ENCODE assay signal across 16 cellular contexts in genomic region chr10:125836746-125837145, GRCh38. TPM values are rescaled to one million over a fixed set of nuclear protein-coding genes. Genes with fewer than 3 reads are reported as not detected.
DNase-seq lines count a peak whose midpoint lies in the region; ATAC-seq, FAIRE-seq and TF ChIP-seq lines count a peak whose summit lies in the region.
"Had no signal": no experiment of that assay in that cellular context is flagged by ENCODE, and none has a peak within 500 bp of the region (broad histone marks: within the 10 kb centered on the region; RNA-seq: fewer than 3 reads in every experiment).

No MANE protein-coding gene starts in this region.

- peaks cover 3% of the 10 kb centered on the region for H3K27me3 Mint-ChIP-seq in nephron progenitor cell (ENCODE audit: low read depth, poor library complexity)
- H3K27me3 Mint-ChIP-seq: CD8-positive, alpha-beta memory T cell had no signal

- no peaks in the 10 kb centered on the region for H4K20me1 ChIP-seq in HepG2 (ENCODE audit: insufficient read depth, low read length)
- no peaks in the 10 kb centered on the region for H4K20me1 ChIP-seq in SK-N-SH (ENCODE audit: insufficient read depth)

- DNase-seq in DMS53 (lab: John Stamatoyannopoulos, UW) (peak; percentile 15), DMS53 treated with DMSO at 0.1 percent for 48 hours (lab: John Stamatoyannopoulos, UW; ENCODE audit: unreplicated experiment) (no peak), HepG2 (ENCODE audit: low spot score) (no peak), right lobe of liver (no peak), nephron progenitor cell (no peak), SK-N-SH (no peak)
- DNase-seq: Caco-2; CD8-positive, alpha-beta memory T cell; GM23248 had no signal

- H3K9ac ChIP-seq in HepG2 (ENCODE audit: insufficient read depth, low read depth, low read length) (no peak overlapping the region), SK-N-SH (no peak overlapping the region)
- H3K9ac ChIP-seq: GM23248 had no signal

- H3K27ac Mint-ChIP-seq in nephron progenitor cell: peak overlapping the region; percentile 82

- CTCF ChIA-PET in HepG2 (lab: Yijun Ruan, JAX; ENCODE audit: low intra/inter-chr PET ratio, low total read pairs): no interaction called here
- CTCF ChIA-PET in SK-N-SH (lab: Yijun Ruan, JAX): no interaction called here

- H3K9me3 ChIP-seq in HepG2 (ENCODE audit: low read length): no peaks in the 10 kb centered on the region
- H3K9me3 ChIP-seq in right lobe of liver: no peaks in the 10 kb centered on the region
- no peaks in the 10 kb centered on the region for H3K9me3 ChIP-seq in SK-N-SH
- H3K9me3 ChIP-seq: Caco-2 had no signal

- H3K36me3 ChIP-seq in HepG2 (replicated peaks in 1 of 2; ENCODE audit: control insufficient read depth in 1 of 2, insufficient read depth in 2 of 2, low read length in 2 of 2): peaks cover 11 to 81% of the 10 kb centered on the region in 2 experiments
- peaks cover 0 to 91% (median 40%) of the 10 kb centered on the region in 4 donors for H3K36me3 ChIP-seq in right lobe of liver
- H3K36me3 ChIP-seq in SK-N-SH (replicated peaks in 1 of 2; ENCODE audit: control insufficient read depth in 1 of 2, insufficient read depth in 2 of 2, low read length in 1 of 2): peaks cover 81 to 85% of the 10 kb centered on the region in 2 experiments

- no peaks in the 10 kb centered on the region for H3K9me3 Mint-ChIP-seq in nephron progenitor cell
- H3K9me3 Mint-ChIP-seq: CD8-positive, alpha-beta memory T cell had no signal

- no TSS peak for BruUV-seq in HepG2 (replicated peaks; lab: Mats Ljungman, UMichigan)

- H2AFZ ChIP-seq in HepG2 (ENCODE audit: low read length): no peak overlapping the region
- no peak overlapping the region for H2AFZ ChIP-seq in SK-N-SH (ENCODE audit: low read depth)
- H2AFZ ChIP-seq: GM23248 had no signal

- intact Hi-C loops in HepG2 (cut with micrococcal nuclease; ENCODE audit: unreplicated experiment) (no loop called here), right lobe of liver (cut with DNase I) (no loop called here)

- POLR2A ChIA-PET in HepG2 (lab: Yijun Ruan, JAX): no interaction called here
- POLR2A ChIA-PET in SK-N-SH (lab: Yijun Ruan, JAX): no interaction called here

- no peaks in the 10 kb centered on the region for H3K27me3 ChIP-seq in HepG2 (ENCODE audit: control insufficient read depth in 1 of 2, insufficient read depth in 2 of 2, low read length in 2 of 2)
- no peaks in the 10 kb centered on the region for H3K27me3 ChIP-seq in right lobe of liver
- no peaks in the 10 kb centered on the region for H3K27me3 ChIP-seq in SK-N-SH (ENCODE audit: insufficient read depth)

- H3K4me2 ChIP-seq in HepG2 (ENCODE audit: low read depth, low read length) (no peak overlapping the region), SK-N-SH (no peak overlapping the region)

- H3K4me3 ChIP-seq in HepG2 (replicated peaks in 1 of 3; ENCODE audit: insufficient read depth in 1 of 3, low read depth in 2 of 3, low read length in 3 of 3) (no peak overlapping the region), right lobe of liver (no peak overlapping the region), SK-N-SH (ENCODE audit: low read depth in 2 of 2, low read length in 1 of 2) (no peak overlapping the region)
- H3K4me3 ChIP-seq: GM23248 had no signal

- ATAC-seq in HepG2 (peak; percentile 22; the same call in 1 of the 3 replicates), right lobe of liver (no peak), GM18505 (IDR thresholded peaks at IDR 0.05; ENCODE audit: unreplicated experiment) (no peak), GM21529 (IDR thresholded peaks at IDR 0.05; ENCODE audit: unreplicated experiment) (no peak)
- ATAC-seq: HCT116 had no signal

- H3K36me3 Mint-ChIP-seq in nephron progenitor cell (ENCODE audit: low read depth): peaks cover 88% of the 10 kb centered on the region

- H3K4me3 Mint-ChIP-seq in nephron progenitor cell: no peak overlapping the region
- H3K4me3 Mint-ChIP-seq: CD8-positive, alpha-beta memory T cell had no signal

- H3K9me2 ChIP-seq in SK-N-SH: no peaks in the 10 kb centered on the region

- H3K79me2 ChIP-seq in HepG2 (ENCODE audit: insufficient read depth, low read length): no peaks in the 10 kb centered on the region
- 0 out of 2 replicates have a peak, but pooled peaks cover 3% of the 10 kb centered on the region for H3K79me2 ChIP-seq in SK-N-SH (ENCODE audit: insufficient read depth)

- no peak for FAIRE-seq in HepG2 (lab: Jason Lieb, UNC)
- FAIRE-seq: GM18507, H54, HTR-8/SVneo had no signal

- WGBS in HepG2 (ENCODE audit: low lambda C conversion rate): 97% methylated on average over 2 of the region's 2 CpGs
- 96% methylated on average over 2 of the region's 2 CpGs for WGBS in right lobe of liver (ENCODE audit: insufficient coverage, low coverage, low lambda C conversion rate, missing lambda C conversion rate)
- 93% methylated on average over 2 of the region's 2 CpGs for WGBS in SK-N-SH (ENCODE audit: low lambda C conversion rate)

- TF ChIP-seq RAD21 in HepG2 (CRISPR knock-in tag; IDR thresholded peaks at IDR 0.05) (no peak), SK-N-SH (IDR thresholded peaks at IDR 0.05; ENCODE audit: low read length) (no peak)

- H3K4me1 ChIP-seq in HepG2 (ENCODE audit: insufficient read depth, low read length) (peaks cover 11% of the 10 kb centered on the region; the same call in 1 of the 2 replicates), right lobe of liver (no peaks in the 10 kb centered on the region), SK-N-SH (ENCODE audit: control insufficient read depth in 1 of 2, insufficient read depth in 2 of 2, low read depth in 1 of 2, low read length in 1 of 2) (no peaks in the 10 kb centered on the region)

- TF ChIP-seq CTCF in HepG2 (CRISPR knock-in tag; IDR thresholded peaks at IDR 0.05) (no peak), right lobe of liver (IDR thresholded peaks at IDR 0.05) (no peak), nephron progenitor cell (IDR thresholded peaks at IDR 0.05) (no peak), SK-N-SH (IDR thresholded peaks at IDR 0.05) (no peak)

- in situ Hi-C loops in HepG2 (cut with HindIII; ENCODE audit: extremely low pct_ligation_motif_present, low pct_unique_long_range_greater_than_20kb): no loop called here

- H3F3A ChIP-seq in SK-N-SH (replicated peaks; ENCODE audit: insufficient read depth): peaks cover 7% of the 10 kb centered on the region

- TF ChIP-seq POLR2A in HepG2 (IDR thresholded peaks at IDR 0.05; ENCODE audit: insufficient read depth in 1 of 2, low read depth in 2 of 2, low read length in 2 of 2): no peak
- no peak for TF ChIP-seq POLR2A in right lobe of liver (IDR thresholded peaks at IDR 0.05)
- TF ChIP-seq POLR2A in GM18505 (IDR thresholded peaks at IDR 0.05; ENCODE audit: borderline replicate concordance, extremely low read depth, insufficient read depth, insufficient read length): no peak

- no peaks in the 10 kb centered on the region for H3K4me1 Mint-ChIP-seq in nephron progenitor cell
- H3K4me1 Mint-ChIP-seq: CD8-positive, alpha-beta memory T cell had no signal

- no peak for TF ChIP-seq EP300 in HepG2 (IDR thresholded peaks at IDR 0.05; ENCODE audit: low read depth in 2 of 2, low read length in 2 of 2)
- TF ChIP-seq EP300 in HepG2 (CRISPR knock-in tag; IDR thresholded peaks at IDR 0.05; ENCODE audit: borderline replicate concordance): no peak
- no peak for TF ChIP-seq EP300 in SK-N-SH (IDR thresholded peaks at IDR 0.05; ENCODE audit: borderline replicate concordance in 1 of 2, low read depth in 1 of 2, low read length in 1 of 2)

- H3K27ac ChIP-seq in HepG2 (ENCODE audit: extremely low read length, insufficient read depth, low read length) (no peak overlapping the region), right lobe of liver (no peak overlapping the region), SK-N-SH (ENCODE audit: low read depth in 2 of 2, low read length in 1 of 2) (no peak overlapping the region)
- H3K27ac ChIP-seq: 22Rv1, GM23248 had no signal

RNA-seq across cellular contexts. Expression of gene BCCIP, which starts 13.4 kb away (rescaled TPM):
- total RNA-seq in HepG2 (2016; rRNA removed; fragmentation: Illumina TruSeq; extraction: Trizol): 132 and 213 TPM in 2 replicates
- total RNA-seq in HepG2 (2016; cell fraction: cytosol; rRNA removed; fragmentation: Illumina TruSeq; extraction: Trizol; ENCODE audit: low read depth): 17.4 and 24.2 TPM in 2 replicates
- 136 and 219 TPM in 2 replicates for total RNA-seq in HepG2 (2016; cell fraction: insoluble cytoplasmic fraction; rRNA removed; fragmentation: Illumina TruSeq; extraction: Trizol)
- total RNA-seq in HepG2 (2016; cell fraction: membrane; rRNA removed; fragmentation: Illumina TruSeq; extraction: Trizol): 40.5 and 51.6 TPM in 2 replicates
- 63.3 and 64.0 TPM in 2 replicates for total RNA-seq in HepG2 (2016; cell fraction: nucleus; rRNA removed; fragmentation: Illumina TruSeq; extraction: Trizol)
- polyA plus RNA-seq in HepG2 (2011; rRNA removed): 26.7 and 37.0 TPM in 2 replicates
- 14.9 and 21.5 TPM in 2 replicates for polyA plus RNA-seq in HepG2 (2011; cell fraction: cytosol; rRNA removed)
- polyA plus RNA-seq in HepG2 (2011; cell fraction: nucleus; rRNA removed): 7.8 and 12.0 TPM in 2 replicates
- 64.4 and 87.4 TPM in 2 replicates for polyA plus RNA-seq in HepG2 (2012)
- 14.5 and 16.3 TPM in 2 replicates for polyA plus RNA-seq in HepG2 (2016; cell fraction: cytosol; fragmentation: Illumina TruSeq; extraction: Trizol; ENCODE audit: low read depth)
- polyA plus RNA-seq in HepG2 (2016; cell fraction: insoluble cytoplasmic fraction; fragmentation: Illumina TruSeq; extraction: Trizol; ENCODE audit: low read depth): 249 and 275 TPM in 2 replicates
- polyA plus RNA-seq in HepG2 (2016; cell fraction: membrane; fragmentation: Illumina TruSeq; extraction: Trizol; ENCODE audit: low read depth): 32.1 and 34.9 TPM in 2 replicates
- polyA plus RNA-seq in HepG2 (2016; cell fraction: nucleus; fragmentation: Illumina TruSeq; extraction: Trizol; ENCODE audit: insufficient read depth, low read depth): 98.8 and 100 TPM in 2 replicates
- polyA minus RNA-seq in HepG2 (2011; rRNA and poly(A)+ RNA removed; ENCODE audit: low replicate concordance): 6.6 and 17.6 TPM in 2 replicates
- polyA minus RNA-seq in HepG2 (2011; cell fraction: cytosol; rRNA and poly(A)+ RNA removed): 18.2 and 19.3 TPM in 2 replicates
- 42.0 and 46.0 TPM in 2 replicates for polyA minus RNA-seq in HepG2 (2011; cell fraction: nucleus; rRNA and poly(A)+ RNA removed)
- total RNA-seq in right lobe of liver: 10 to 100 TPM; 25.9 to 43.3 (median 29.6) TPM
- polyA plus RNA-seq in SK-N-SH (2012; rRNA removed): 28.0 and 34.2 TPM in 2 replicates
- 44.6 and 71.0 TPM in 2 replicates for polyA plus RNA-seq in SK-N-SH (2012; cell fraction: cytosol; rRNA removed)
- polyA plus RNA-seq in SK-N-SH (2012; cell fraction: nucleus; rRNA removed): 14.2 and 22.7 TPM in 2 replicates

RNA-seq across cellular contexts. Expression of gene UROS, which starts 13.7 kb away (rescaled TPM):
- total RNA-seq in HepG2 (2016; rRNA removed; fragmentation: Illumina TruSeq; extraction: Trizol) (48.2 and 49.9 TPM in 2 replicates), right lobe of liver (10 to 100 TPM; 23.5 to 52.5 (median 28.3) TPM)
- 146 and 149 TPM in 2 replicates for total RNA-seq in HepG2 (2016; cell fraction: cytosol; rRNA removed; fragmentation: Illumina TruSeq; extraction: Trizol; ENCODE audit: low read depth)
- 43.7 and 49.8 TPM in 2 replicates for total RNA-seq in HepG2 (2016; cell fraction: insoluble cytoplasmic fraction; rRNA removed; fragmentation: Illumina TruSeq; extraction: Trizol)
- 133 and 145 TPM in 2 replicates for total RNA-seq in HepG2 (2016; cell fraction: membrane; rRNA removed; fragmentation: Illumina TruSeq; extraction: Trizol)
- total RNA-seq in HepG2 (2016; cell fraction: nucleus; rRNA removed; fragmentation: Illumina TruSeq; extraction: Trizol): 33.8 and 39.7 TPM in 2 replicates
- polyA plus RNA-seq in HepG2 (2011; rRNA removed) (14.8 and 17.2 TPM in 2 replicates), SK-N-SH (2012; rRNA removed) (49.2 and 51.2 TPM in 2 replicates)
- 12.7 and 13.9 TPM in 2 replicates for polyA plus RNA-seq in HepG2 (2011; cell fraction: cytosol; rRNA removed)
- 25.0 and 27.9 TPM in 2 replicates for polyA plus RNA-seq in HepG2 (2011; cell fraction: nucleus; rRNA removed)
- 11.1 and 18.4 TPM in 2 replicates for polyA plus RNA-seq in HepG2 (2012)
- polyA plus RNA-seq in HepG2 (2016; cell fraction: cytosol; fragmentation: Illumina TruSeq; extraction: Trizol; ENCODE audit: low read depth): 141 and 146 TPM in 2 replicates
- 42.6 and 42.7 TPM in 2 replicates for polyA plus RNA-seq in HepG2 (2016; cell fraction: insoluble cytoplasmic fraction; fragmentation: Illumina TruSeq; extraction: Trizol; ENCODE audit: low read depth)
- polyA plus RNA-seq in HepG2 (2016; cell fraction: membrane; fragmentation: Illumina TruSeq; extraction: Trizol; ENCODE audit: low read depth): 116 and 117 TPM in 2 replicates
- polyA plus RNA-seq in HepG2 (2016; cell fraction: nucleus; fragmentation: Illumina TruSeq; extraction: Trizol; ENCODE audit: insufficient read depth, low read depth): 42.4 and 49.6 TPM in 2 replicates
- 17.0 and 51.4 TPM in 2 replicates for polyA minus RNA-seq in HepG2 (2011; rRNA and poly(A)+ RNA removed; ENCODE audit: low replicate concordance)
- 7.4 and 8.4 TPM in 2 replicates for polyA minus RNA-seq in HepG2 (2011; cell fraction: cytosol; rRNA and poly(A)+ RNA removed)
- 25.8 and 34.6 TPM in 2 replicates for polyA minus RNA-seq in HepG2 (2011; cell fraction: nucleus; rRNA and poly(A)+ RNA removed)
- 50.3 and 51.3 TPM in 2 replicates for polyA plus RNA-seq in SK-N-SH (2012; cell fraction: cytosol; rRNA removed)
- polyA plus RNA-seq in SK-N-SH (2012; cell fraction: nucleus; rRNA removed): 55.6 and 64.5 TPM in 2 replicates

RNA-seq across cellular contexts. Expression of gene DHX32, which starts 44.3 kb away (rescaled TPM):
- 16.5 and 22.7 TPM in 2 replicates for total RNA-seq in HepG2 (2016; rRNA removed; fragmentation: Illumina TruSeq; extraction: Trizol)
- 2.7 and 2.8 TPM in 2 replicates for total RNA-seq in HepG2 (2016; cell fraction: cytosol; rRNA removed; fragmentation: Illumina TruSeq; extraction: Trizol; ENCODE audit: low read depth)
- 14.9 and 22.8 TPM in 2 replicates for total RNA-seq in HepG2 (2016; cell fraction: insoluble cytoplasmic fraction; rRNA removed; fragmentation: Illumina TruSeq; extraction: Trizol)
- total RNA-seq in HepG2 (2016; cell fraction: membrane; rRNA removed; fragmentation: Illumina TruSeq; extraction: Trizol): 6.9 and 9.3 TPM in 2 replicates
- 10.7 and 11.6 TPM in 2 replicates for total RNA-seq in HepG2 (2016; cell fraction: nucleus; rRNA removed; fragmentation: Illumina TruSeq; extraction: Trizol)
- polyA plus RNA-seq in HepG2 (2011; rRNA removed): 14.6 and 15.5 TPM in 2 replicates
- polyA plus RNA-seq in HepG2 (2011; cell fraction: cytosol; rRNA removed): 8.2 and 13.8 TPM in 2 replicates
- polyA plus RNA-seq in HepG2 (2011; cell fraction: nucleus; rRNA removed): 7.2 and 8.7 TPM in 2 replicates
- polyA plus RNA-seq in HepG2 (2012): 12.1 and 13.0 TPM in 2 replicates
- polyA plus RNA-seq in HepG2 (2016; cell fraction: cytosol; fragmentation: Illumina TruSeq; extraction: Trizol; ENCODE audit: low read depth): 0.78 and 0.82 TPM in 2 replicates
- polyA plus RNA-seq in HepG2 (2016; cell fraction: insoluble cytoplasmic fraction; fragmentation: Illumina TruSeq; extraction: Trizol; ENCODE audit: low read depth): 15.3 and 18.4 TPM in 2 replicates
- polyA plus RNA-seq in HepG2 (2016; cell fraction: membrane; fragmentation: Illumina TruSeq; extraction: Trizol; ENCODE audit: low read depth): 3.0 and 3.3 TPM in 2 replicates
- polyA plus RNA-seq in HepG2 (2016; cell fraction: nucleus; fragmentation: Illumina TruSeq; extraction: Trizol; ENCODE audit: insufficient read depth, low read depth): 10.3 and 10.6 TPM in 2 replicates
- 11.1 and 34.9 TPM in 2 replicates for polyA minus RNA-seq in HepG2 (2011; rRNA and poly(A)+ RNA removed; ENCODE audit: low replicate concordance)
- 14.5 and 18.1 TPM in 2 replicates for polyA minus RNA-seq in HepG2 (2011; cell fraction: cytosol; rRNA and poly(A)+ RNA removed)
- polyA minus RNA-seq in HepG2 (2011; cell fraction: nucleus; rRNA and poly(A)+ RNA removed): 20.6 and 22.1 TPM in 2 replicates
- 10 to 100 TPM; 10.0 to 17.6 (median 14.1) TPM for total RNA-seq in right lobe of liver
- 16.8 and 21.8 TPM in 2 replicates for polyA plus RNA-seq in SK-N-SH (2012; rRNA removed)
- polyA plus RNA-seq in SK-N-SH (2012; cell fraction: cytosol; rRNA removed): 21.7 and 22.4 TPM in 2 replicates
- 20.4 and 31.0 TPM in 2 replicates for polyA plus RNA-seq in SK-N-SH (2012; cell fraction: nucleus; rRNA removed)

RNA-seq across cellular contexts. Expression of gene FANK1, which starts 59.6 kb away (rescaled TPM):
- total RNA-seq in HepG2 (2016; rRNA removed; fragmentation: Illumina TruSeq; extraction: Trizol) (not detected in 2 replicates), right lobe of liver (under 1 TPM in 1 of 6 experiments, not detected in 5; 0.18 TPM)
- not detected in 2 replicates for total RNA-seq in HepG2 (2016; cell fraction: cytosol; rRNA removed; fragmentation: Illumina TruSeq; extraction: Trizol; ENCODE audit: low read depth)
- total RNA-seq in HepG2 (2016; cell fraction: insoluble cytoplasmic fraction; rRNA removed; fragmentation: Illumina TruSeq; extraction: Trizol): not detected in 2 replicates
- 0.28 TPM in 1 of 2 replicates, not detected in the other for total RNA-seq in HepG2 (2016; cell fraction: membrane; rRNA removed; fragmentation: Illumina TruSeq; extraction: Trizol)
- total RNA-seq in HepG2 (2016; cell fraction: nucleus; rRNA removed; fragmentation: Illumina TruSeq; extraction: Trizol): not detected in 2 replicates
- polyA plus RNA-seq in HepG2 (2011; rRNA removed) (0.08 and 0.22 TPM in 2 replicates), SK-N-SH (2012; rRNA removed) (12.3 and 13.6 TPM in 2 replicates)
- polyA plus RNA-seq in HepG2 (2011; cell fraction: cytosol; rRNA removed): 0.06 and 0.07 TPM in 2 replicates
- 0.45 and 0.50 TPM in 2 replicates for polyA plus RNA-seq in HepG2 (2011; cell fraction: nucleus; rRNA removed)
- polyA plus RNA-seq in HepG2 (2012): 0.28 TPM in 1 of 2 replicates, not detected in the other
- not detected in 2 replicates for polyA plus RNA-seq in HepG2 (2016; cell fraction: cytosol; fragmentation: Illumina TruSeq; extraction: Trizol; ENCODE audit: low read depth)
- polyA plus RNA-seq in HepG2 (2016; cell fraction: insoluble cytoplasmic fraction; fragmentation: Illumina TruSeq; extraction: Trizol; ENCODE audit: low read depth): not detected in 2 replicates
- polyA plus RNA-seq in HepG2 (2016; cell fraction: membrane; fragmentation: Illumina TruSeq; extraction: Trizol; ENCODE audit: low read depth): 0.19 TPM in 1 of 2 replicates, not detected in the other
- polyA plus RNA-seq in HepG2 (2016; cell fraction: nucleus; fragmentation: Illumina TruSeq; extraction: Trizol; ENCODE audit: insufficient read depth, low read depth): not detected in 2 replicates
- 0.49 TPM in 1 of 2 replicates, not detected in the other for polyA minus RNA-seq in HepG2 (2011; rRNA and poly(A)+ RNA removed; ENCODE audit: low replicate concordance)
- not detected in 2 replicates for polyA minus RNA-seq in HepG2 (2011; cell fraction: cytosol; rRNA and poly(A)+ RNA removed)
- polyA minus RNA-seq in HepG2 (2011; cell fraction: nucleus; rRNA and poly(A)+ RNA removed): 0.25 and 0.64 TPM in 2 replicates
- polyA plus RNA-seq in SK-N-SH (2012; cell fraction: cytosol; rRNA removed): 13.2 and 17.7 TPM in 2 replicates
- 19.2 and 26.8 TPM in 2 replicates for polyA plus RNA-seq in SK-N-SH (2012; cell fraction: nucleus; rRNA removed)
- polyA plus RNA-seq: CD8-positive, alpha-beta memory T cell had no signal
